8 cellular contexts compared by ENCODE assay signal in the genomic region with DNA sequence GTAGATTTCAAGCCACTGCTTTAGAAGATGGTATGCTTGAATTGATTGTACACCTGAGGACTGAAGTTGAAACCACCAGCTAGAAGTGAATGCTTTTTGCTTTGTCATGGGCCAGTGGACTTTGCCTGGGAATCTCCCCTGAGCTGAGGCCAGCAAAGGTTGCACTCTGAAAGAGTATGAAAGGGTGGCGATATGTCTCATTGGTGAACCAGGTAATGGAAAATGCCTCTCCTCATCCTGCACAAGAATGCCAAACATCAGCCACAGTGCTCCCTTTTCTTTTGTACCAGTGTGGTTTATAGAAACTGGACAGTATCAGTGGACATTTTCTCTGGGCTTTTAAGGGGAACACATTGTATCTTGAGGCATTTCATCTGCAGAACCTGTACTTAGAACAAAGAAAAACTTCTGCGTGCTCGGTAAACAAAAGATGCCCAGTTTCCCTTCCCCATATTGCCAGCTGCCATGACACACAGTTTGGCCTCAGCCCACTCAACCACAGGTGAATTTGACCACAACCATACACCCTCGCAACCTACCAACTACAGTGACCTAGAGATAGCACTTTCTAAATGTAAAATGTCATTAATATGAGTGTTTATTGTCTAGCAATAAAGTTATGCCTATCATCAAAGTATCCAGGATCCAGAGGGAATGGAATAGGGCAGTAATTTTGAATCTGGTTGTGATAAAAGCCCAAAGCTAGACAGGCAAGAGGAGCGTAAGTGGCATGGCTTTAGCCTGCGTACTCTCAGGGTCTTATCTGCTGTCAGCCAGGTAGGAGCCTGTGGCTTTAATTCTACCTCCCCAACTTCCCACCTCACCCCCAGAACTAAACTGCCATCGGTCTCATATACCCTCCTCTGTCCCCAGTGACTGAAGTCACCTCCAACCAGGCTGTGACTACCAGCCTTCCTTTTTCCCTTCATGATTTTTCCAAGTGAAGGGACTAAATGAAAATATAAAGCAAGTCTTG.
DNase-seq lines count a peak whose midpoint lies in the region; ATAC-seq and TF ChIP-seq lines count a peak whose summit lies in the region.

No MANE protein-coding gene starts in this region.

- H3K79me2 ChIP-seq in KMS-11 (ENCODE audit: insufficient read depth, low read depth), result no peaks in the 10 kb centered on the region

- peak overlapping the region; percentile 64 for H3K4me2 ChIP-seq in KMS-11

- H3K9me3 Mint-ChIP-seq in stimulated activated effector memory CD8-positive, alpha-beta T cell treated with anti-CD3 and anti-CD28 coated beads, Interleukin-12 subunit alpha, Interleukin-12 subunit beta, amount 100 ng/mL, for 72 hours, result peaks cover 2% of the 10 kb centered on the region

- H3K4me3 Mint-ChIP-seq in stimulated activated effector memory CD8-positive, alpha-beta T cell treated with anti-CD3 and anti-CD28 coated beads, Interleukin-12 subunit alpha, Interleukin-12 subunit beta, amount 100 ng/mL, for 72 hours, result no peak overlapping the region

- peak; percentile 78 for ATAC-seq in GM19025 (IDR thresholded peaks at IDR 0.05; ENCODE audit: low read depth, unreplicated experiment)
- peak; percentile 81 for ATAC-seq in HG02763 (IDR thresholded peaks at IDR 0.05; ENCODE audit: unreplicated experiment)
- peak; percentile 31 for ATAC-seq in stimulated activated effector memory CD8-positive, alpha-beta T cell treated with anti-CD3 and anti-CD28 coated beads, Interleukin-12 subunit alpha, Interleukin-12 subunit beta, amount 100 ng/mL, for 72 hours

- no peaks in the 10 kb centered on the region for H3K36me3 Mint-ChIP-seq in stimulated activated effector memory CD8-positive, alpha-beta T cell treated with anti-CD3 and anti-CD28 coated beads, Interleukin-12 subunit alpha, Interleukin-12 subunit beta, amount 100 ng/mL, for 72 hours

- peak overlapping the region; percentile 69 for H2AFZ ChIP-seq in KMS-11 (ENCODE audit: low read depth)

- no peak overlapping the region for H3K27ac Mint-ChIP-seq in stimulated activated effector memory CD8-positive, alpha-beta T cell treated with anti-CD3 and anti-CD28 coated beads, Interleukin-12 subunit alpha, Interleukin-12 subunit beta, amount 100 ng/mL, for 72 hours

- H3K4me1 ChIP-seq in KMS-11 (ENCODE audit: low read depth, poor library complexity, severe bottlenecking), result peaks cover 52% of the 10 kb centered on the region

- peak overlapping the region; percentile 43 for H3K9ac ChIP-seq in KMS-11

- H3K27me3 ChIP-seq in KMS-11 (ENCODE audit: insufficient read depth, low read depth), result no peaks in the 10 kb centered on the region

- H4K20me1 ChIP-seq in KMS-11 (ENCODE audit: insufficient read depth), result no peaks in the 10 kb centered on the region

- H3K4me1 Mint-ChIP-seq in stimulated activated effector memory CD8-positive, alpha-beta T cell treated with anti-CD3 and anti-CD28 coated beads, Interleukin-12 subunit alpha, Interleukin-12 subunit beta, amount 100 ng/mL, for 72 hours, result no peaks in the 10 kb centered on the region

- no peak for DNase-seq in stimulated activated effector memory CD8-positive, alpha-beta T cell treated with anti-CD3 and anti-CD28 coated beads, Interleukin-12 subunit alpha, Interleukin-12 subunit beta, amount 100 ng/mL, for 72 hours (ENCODE audit: low spot score in 2 of 2)
- DNase-seq in T-helper 9 cell, result no peak
- DNase-seq in C1 segment of cervical spinal cord (lab: John Stamatoyannopoulos, UW), result no peak
- no peak for DNase-seq in activated CD4-positive, alpha-beta T cell treated with anti-CD3 and anti-CD28 coated beads for 48 hours
- DNase-seq in DMS153 (lab: John Stamatoyannopoulos, UW), result no peak

- no peaks in the 10 kb centered on the region for H3K36me3 ChIP-seq in KMS-11 (ENCODE audit: insufficient read depth)

- H3K27ac ChIP-seq in KMS-11, result peak overlapping the region; percentile 75

- no peak for TF ChIP-seq CTCF in KMS-11 (conservative IDR thresholded peaks at IDR 0.05; ENCODE audit: low read depth, low read length)

- H3K4me3 ChIP-seq in KMS-11 (IDR thresholded peaks at IDR 0.05; ENCODE audit: insufficient read depth, low read depth, low read length), result no peak overlapping the region

Comparison
In these comparisons a context has a peak if more than half of its experiments do, and no peak if none do; other contexts are left out.
1. ATAC-seq: peak in every context shown above with its lines; median percentile 81 in HG02763; 78 in GM19025; 31 in stimulated activated effector memory CD8-positive, alpha-beta T cell treated with anti-CD3 and anti-CD28 coated beads, Interleukin-12 subunit alpha, Interleukin-12 subunit beta, amount 100 ng/mL, for 72 hours.